ENCODE assay signal across 13 cellular contexts in genomic region chr3:165194477-165195135, GRCh38. TPM values are rescaled to one million over a fixed set of nuclear protein-coding genes. Genes with fewer than 3 reads are reported as not detected.
DNase-seq lines count a peak whose midpoint lies in the region; ATAC-seq and TF ChIP-seq lines count a peak whose summit lies in the region.
"Had no signal": no experiment of that assay in that cellular context is flagged by ENCODE, and none has a peak within 500 bp of the region (broad histone marks: within the 10 kb centered on the region; RNA-seq: fewer than 3 reads in every experiment).

No MANE protein-coding gene starts in this region.

- no peaks in the 10 kb centered on the region for H3K36me3 ChIP-seq in ES-I3 (ENCODE audit: insufficient read depth, low read length)
- H3K36me3 ChIP-seq in gastroesophageal sphincter = peaks cover 0 to 4% of the 10 kb centered on the region in 2 donors
- H3K36me3 ChIP-seq in neural progenitor cell = no peaks in the 10 kb centered on the region
- H3K36me3 ChIP-seq in OCI-LY7 (ENCODE audit: insufficient read depth, low read length) = no peaks in the 10 kb centered on the region
- H3K36me3 ChIP-seq: SJCRH30 had no signal

- no peak for TF ChIP-seq POLR2A in gastroesophageal sphincter (IDR thresholded peaks at IDR 0.05)

- DNase-seq in NCI-H69 (lab: John Stamatoyannopoulos, UW) (peak; percentile 28), neural progenitor cell (ENCODE audit: low spot score) (peak; percentile 28), OCI-LY7 (ENCODE audit: low spot score) (no peak), posterior vena cava (ENCODE audit: low spot score) (no peak)
- DNase-seq in activated CD4-positive, alpha-beta T cell treated with anti-CD3 and anti-CD28 coated beads for 1 hour = no peak
- DNase-seq: erythroblast; SJCRH30; stimulated activated CD4-positive, alpha-beta T cell treated with anti-CD3 and anti-CD28 coated beads, Interleukin-1b, Interleukin-23, amount 100 ng/mL, for 48 hours had no signal

- H3K27ac ChIP-seq in gastroesophageal sphincter (peak overlapping the region; percentile 77 to 94 (median 90)), neural progenitor cell (no peak overlapping the region), OCI-LY7 (ENCODE audit: low read depth, low read length, poor library complexity, severe bottlenecking) (no peak overlapping the region)
- H3K27ac ChIP-seq: C4-2B, SJCRH30 had no signal

- intact Hi-C loops in OCI-LY7 (cut with micrococcal nuclease; ENCODE audit: unreplicated experiment) = no loop called here
- intact Hi-C loops in posterior vena cava (cut with DNase I) = no loop called here

- H3K27me3 Mint-ChIP-seq in neural progenitor cell (ENCODE audit: insufficient read depth, low read depth) = peaks cover 30% of the 10 kb centered on the region

- H3K79me2 ChIP-seq in neural progenitor cell (ENCODE audit: low read depth) = no peaks in the 10 kb centered on the region
- H3K79me2 ChIP-seq in OCI-LY7 (ENCODE audit: insufficient read depth, low read depth, low read length) = no peaks in the 10 kb centered on the region

- TF ChIP-seq CTCF in gastroesophageal sphincter (IDR thresholded peaks at IDR 0.05) = no peak
- no peak for TF ChIP-seq CTCF in neural progenitor cell (IDR thresholded peaks at IDR 0.05)
- TF ChIP-seq CTCF in OCI-LY7 (conservative IDR thresholded peaks at IDR 0.05; ENCODE audit: low read length) = no peak

- 5 to 17% methylated on average over 6 to 9 of the region's 16 CpGs for WGBS in gastroesophageal sphincter (ENCODE audit: low coverage in 1 of 2), 2 donors

- H3F3A ChIP-seq in neural progenitor cell (ENCODE audit: low read depth) = peaks cover 28% of the 10 kb centered on the region

- no peaks in the 10 kb centered on the region for H3K9me2 ChIP-seq in OCI-LY7 (ENCODE audit: insufficient read depth, low read length)

- H3K4me3 ChIP-seq in gastroesophageal sphincter (peak overlapping the region; percentile 66), neural progenitor cell (peak overlapping the region; percentile 83), OCI-LY7 (ENCODE audit: low read depth, low read length, poor library complexity, severe bottlenecking) (no peak overlapping the region)
- H3K4me3 ChIP-seq: SJCRH30 had no signal

- peaks cover 25% of the 10 kb centered on the region for H3K4me1 Mint-ChIP-seq in neural progenitor cell

- H3K4me2 ChIP-seq in neural progenitor cell (peak overlapping the region; percentile 98), OCI-LY7 (ENCODE audit: low read length) (no peak overlapping the region)

- H3K4me3 Mint-ChIP-seq in neural progenitor cell = peak overlapping the region; percentile 90
- H3K4me3 Mint-ChIP-seq: stimulated activated memory B cell treated with anti-CD40 and anti-IgM and Interleukin-4, amounts not matched to agents 10 μg/mL and 1 μg/mL and 100 μg/mL, for 72 hours had no signal

- H3K4me1 ChIP-seq in ES-I3 (ENCODE audit: insufficient read depth, low read length) (peaks cover 3% of the 10 kb centered on the region; the same call in 1 of the 2 replicates), gastroesophageal sphincter (peaks cover 0 to 46% (median 0%) of the 10 kb centered on the region in 3 donors), neural progenitor cell (peaks cover 30% of the 10 kb centered on the region), OCI-LY7 (ENCODE audit: insufficient read depth, low read length, poor library complexity, severe bottlenecking) (no peaks in the 10 kb centered on the region)
- H3K4me1 ChIP-seq: SJCRH30 had no signal

- no peaks in the 10 kb centered on the region for H3K36me3 Mint-ChIP-seq in neural progenitor cell
- H3K36me3 Mint-ChIP-seq: stimulated activated memory B cell treated with anti-CD40 and anti-IgM and Interleukin-4, amounts not matched to agents 10 μg/mL and 1 μg/mL and 100 μg/mL, for 72 hours had no signal

- peaks cover 6% of the 10 kb centered on the region for H4K20me1 ChIP-seq in neural progenitor cell (ENCODE audit: low read depth)
- H4K20me1 ChIP-seq in OCI-LY7 (ENCODE audit: insufficient read depth, low read length) = no peaks in the 10 kb centered on the region

- no peaks in the 10 kb centered on the region for H3K9me3 Mint-ChIP-seq in neural progenitor cell

- H3K9me3 ChIP-seq in ES-I3 (ENCODE audit: control insufficient read depth, insufficient read depth, low read length) = no peaks in the 10 kb centered on the region
- H3K9me3 ChIP-seq in gastroesophageal sphincter = no peaks in the 10 kb centered on the region
- no peaks in the 10 kb centered on the region for H3K9me3 ChIP-seq in neural progenitor cell (ENCODE audit: low read depth)
- H3K9me3 ChIP-seq in OCI-LY7 (ENCODE audit: low read length) = no peaks in the 10 kb centered on the region
- H3K9me3 ChIP-seq: SJCRH30 had no signal

- peaks cover 63% of the 10 kb centered on the region for H3K27me3 ChIP-seq in gastroesophageal sphincter
- peaks cover 65% of the 10 kb centered on the region for H3K27me3 ChIP-seq in neural progenitor cell
- H3K27me3 ChIP-seq: SJCRH30 had no signal

- POLR2A ChIA-PET in OCI-LY7 (lab: Charles Lee) = interaction anchor here (0.7 kb wide), 1 partner anchor 285 kb away, joined by 8 read pairs; no protein-coding TSS in a partner anchor

- TF ChIP-seq EP300 in gastroesophageal sphincter (IDR thresholded peaks at IDR 0.05) = no peak

- CTCF ChIA-PET in OCI-LY7 (lab: Charles Lee; ENCODE audit: unreplicated experiment) = no interaction called here

- H2AFZ ChIP-seq in neural progenitor cell (replicated peaks) = peak overlapping the region; percentile 51
- H2AFZ ChIP-seq in OCI-LY7 (ENCODE audit: low read length) = no peak overlapping the region

- no peak overlapping the region for H3K27ac Mint-ChIP-seq in neural progenitor cell
- H3K27ac Mint-ChIP-seq: stimulated activated memory B cell treated with anti-CD40 and anti-IgM and Interleukin-4, amounts not matched to agents 10 μg/mL and 1 μg/mL and 100 μg/mL, for 72 hours had no signal

- BruUV-seq in OCI-LY7 (replicated peaks; lab: Mats Ljungman, UMichigan) = no TSS peak

- ATAC-seq in gastroesophageal sphincter = no peak
- ATAC-seq in GM18909 (IDR thresholded peaks at IDR 0.05; ENCODE audit: poor library complexity, unreplicated experiment) = no peak
- ATAC-seq: stimulated activated memory B cell treated with anti-CD40 and anti-IgM and Interleukin-4, amounts not matched to agents 10 μg/mL and 1 μg/mL and 100 μg/mL, for 72 hours had no signal

- H3K9ac ChIP-seq in ES-I3 (ENCODE audit: low read depth, low read length) = peak overlapping the region; percentile 59; the same call in 1 of the 2 replicates
- H3K9ac ChIP-seq in neural progenitor cell = no peak overlapping the region

RNA-seq across cellular contexts. Expression of gene SLITRK3, which starts 1.6 kb away (rescaled TPM):
- total RNA-seq in gastroesophageal sphincter = 10 to 100 TPM; 12.7 to 24.3 (median 14.4) TPM
- total RNA-seq in neural progenitor cell (ENCODE audit: low replicate concordance) = 0.79 and 1.1 TPM in 2 replicates
- total RNA-seq in OCI-LY7 (2014; rRNA removed; shearing (Covaris generic)) = not detected in 2 replicates
- not detected in 2 replicates for total RNA-seq in OCI-LY7 (2022)
- total RNA-seq in posterior vena cava = 1 to 10 TPM in 1 of 2 donors, under 1 TPM in 1; 0.29 to 1.2 TPM
- total RNA-seq: SJCRH30 had no signal

Comparison
In these comparisons a context has a peak if more than half of its experiments do, and no peak if none do; other contexts are left out.
1. DNase-seq: peak in NCI-H69 (single experiment) and neural progenitor cell (single experiment); none in OCI-LY7 (single experiment), posterior vena cava (single experiment) and activated CD4-positive, alpha-beta T cell treated with anti-CD3 and anti-CD28 coated beads for 1 hour (single experiment).
2. H3K27ac ChIP-seq: peak in gastroesophageal sphincter (4 of 4); none in neural progenitor cell (single experiment) and OCI-LY7 (single experiment).